23 cellular contexts compared by ENCODE assay signal in genomic region chr2:2872713-2873449, GRCh38.
"Had no signal": no experiment of that assay in that cellular context is flagged by ENCODE, and none has a peak within 500 bp of the region (broad histone marks: within the 10 kb centered on the region; RNA-seq: fewer than 3 reads in every experiment).

No MANE protein-coding gene starts in this region.

- DNase-seq: activated B cell treated with CpG ODN at 0.5 μM for 24 hours; activated CD4-positive, alpha-beta T cell treated with anti-CD3 and anti-CD28 coated beads for 4 hours; activated CD8-positive, alpha-beta memory T cell treated with anti-CD3 and anti-CD28 coated beads, Interleukin-2, amount 10 ng/mL, durations not matched to agents 7 days and 5 days; activated CD8-positive, alpha-beta T cell treated with anti-CD3 and anti-CD28 coated beads for 36 hours; activated naive CD4-positive, alpha-beta T cell treated with anti-CD3 and anti-CD28 coated beads, Interleukin-2, amount 10 ng/mL, durations not matched to agents 7 days and 5 days; aorta; dermis blood vessel endothelial cell; glutamatergic neuron; immature natural killer cell; naive thymus-derived CD8-positive, alpha-beta T cell; pancreas; psoas muscle; spleen; stimulated activated CD4-positive, alpha-beta T cell treated with anti-CD3 and anti-CD28 coated beads, Interleukin-4, amount 100 ng/mL, for 1 hour; stimulated activated naive CD4-positive, alpha-beta T cell; upper lobe of right lung had no signal

- H3K36me3 Mint-ChIP-seq: activated CD8-positive, alpha-beta memory T cell treated with anti-CD3 and anti-CD28 coated beads, Interleukin-2, amount 10 ng/mL, durations not matched to agents 7 days and 5 days; activated naive CD4-positive, alpha-beta T cell treated with anti-CD3 and anti-CD28 coated beads, Interleukin-2, amount 10 ng/mL, durations not matched to agents 7 days and 5 days; brain; immature natural killer cell; mesothelial cell of epicardium; naive thymus-derived CD8-positive, alpha-beta T cell had no signal

- H3K9me3 ChIP-seq: pancreas, psoas muscle, right atrium auricular region, upper lobe of right lung had no signal

- H3K9me3 Mint-ChIP-seq: activated B cell treated with CpG ODN at 0.5 μM for 24 hours; activated CD8-positive, alpha-beta T cell treated with anti-CD3 and anti-CD28 coated beads for 36 hours; activated naive CD4-positive, alpha-beta T cell treated with anti-CD3 and anti-CD28 coated beads, Interleukin-2, amount 10 ng/mL, durations not matched to agents 7 days and 5 days; activated T-helper 2 cell treated with anti-CD3 and anti-CD28 coated beads, Interferon-gamma antibody, Interleukin-2, Interleukin-4, amounts not matched to agents 10 μg/mL and 5 μg/mL and 100 μg/mL, durations not matched to agents 14 hours and 24 hours and 36 hours; immature natural killer cell; mesothelial cell of epicardium; naive thymus-derived CD8-positive, alpha-beta T cell had no signal

- H3K27me3 ChIP-seq: hepatocyte, pancreas, right atrium auricular region, spleen, upper lobe of right lung had no signal

- H3K27ac Mint-ChIP-seq: activated B cell treated with CpG ODN at 0.5 μM for 24 hours; activated CD8-positive, alpha-beta memory T cell treated with anti-CD3 and anti-CD28 coated beads, Interleukin-2, amount 10 ng/mL, durations not matched to agents 7 days and 5 days; activated CD8-positive, alpha-beta T cell treated with anti-CD3 and anti-CD28 coated beads for 36 hours; activated naive CD4-positive, alpha-beta T cell treated with anti-CD3 and anti-CD28 coated beads, Interleukin-2, amount 10 ng/mL, durations not matched to agents 7 days and 5 days; activated T-helper 2 cell treated with anti-CD3 and anti-CD28 coated beads, Interferon-gamma antibody, Interleukin-2, Interleukin-4, amounts not matched to agents 10 μg/mL and 5 μg/mL and 100 μg/mL, durations not matched to agents 14 hours and 24 hours and 36 hours; immature natural killer cell; mesothelial cell of epicardium; naive thymus-derived CD8-positive, alpha-beta T cell had no signal

- H3K27me3 Mint-ChIP-seq: activated B cell treated with CpG ODN at 0.5 μM for 24 hours; activated CD8-positive, alpha-beta memory T cell treated with anti-CD3 and anti-CD28 coated beads, Interleukin-2, amount 10 ng/mL, durations not matched to agents 7 days and 5 days; activated CD8-positive, alpha-beta T cell treated with anti-CD3 and anti-CD28 coated beads for 36 hours; activated naive CD4-positive, alpha-beta T cell treated with anti-CD3 and anti-CD28 coated beads, Interleukin-2, amount 10 ng/mL, durations not matched to agents 7 days and 5 days; brain; naive thymus-derived CD8-positive, alpha-beta T cell had no signal

- H3K4me3 ChIP-seq: esophagus muscularis mucosa, hepatocyte, pancreas, psoas muscle, right atrium auricular region, spleen, upper lobe of right lung had no signal

- H3K27ac ChIP-seq: esophagus muscularis mucosa, hepatocyte, pancreas, psoas muscle, right atrium auricular region, spleen, upper lobe of right lung had no signal

- H3K4me1 ChIP-seq: esophagus muscularis mucosa, pancreas, psoas muscle, right atrium auricular region, spleen, upper lobe of right lung had no signal

- H3K36me3 ChIP-seq: esophagus muscularis mucosa, pancreas, right atrium auricular region, spleen, upper lobe of right lung had no signal

- H3K79me2 ChIP-seq: hepatocyte had no signal

- H2AFZ ChIP-seq: hepatocyte had no signal

- H3K4me2 ChIP-seq: hepatocyte had no signal

- H3K4me1 Mint-ChIP-seq: activated B cell treated with CpG ODN at 0.5 μM for 24 hours; activated CD8-positive, alpha-beta memory T cell treated with anti-CD3 and anti-CD28 coated beads, Interleukin-2, amount 10 ng/mL, durations not matched to agents 7 days and 5 days; activated naive CD4-positive, alpha-beta T cell treated with anti-CD3 and anti-CD28 coated beads, Interleukin-2, amount 10 ng/mL, durations not matched to agents 7 days and 5 days; immature natural killer cell; naive thymus-derived CD8-positive, alpha-beta T cell had no signal

- H3K4me3 Mint-ChIP-seq: activated B cell treated with CpG ODN at 0.5 μM for 24 hours; activated CD8-positive, alpha-beta memory T cell treated with anti-CD3 and anti-CD28 coated beads, Interleukin-2, amount 10 ng/mL, durations not matched to agents 7 days and 5 days; activated CD8-positive, alpha-beta T cell treated with anti-CD3 and anti-CD28 coated beads for 36 hours; activated naive CD4-positive, alpha-beta T cell treated with anti-CD3 and anti-CD28 coated beads, Interleukin-2, amount 10 ng/mL, durations not matched to agents 7 days and 5 days; brain; immature natural killer cell; mesothelial cell of epicardium; naive thymus-derived CD8-positive, alpha-beta T cell had no signal

- ATAC-seq: activated CD8-positive, alpha-beta memory T cell treated with anti-CD3 and anti-CD28 coated beads, Interleukin-2, amount 10 ng/mL, durations not matched to agents 7 days and 5 days; activated CD8-positive, alpha-beta T cell treated with anti-CD3 and anti-CD28 coated beads for 36 hours; left lobe of liver; naive thymus-derived CD8-positive, alpha-beta T cell; pancreas; psoas muscle; upper lobe of right lung had no signal
